In genomic region chr3:73863546-73864079, GRCh38 we compare ENCODE assay signal across 4 cellular contexts.
"Had no signal": no experiment of that assay in that cellular context is flagged by ENCODE, and none has a peak within 500 bp of the region (broad histone marks: within the 10 kb centered on the region; RNA-seq: fewer than 3 reads in every experiment).

No MANE protein-coding gene starts in this region.

- H3K4me3 ChIP-seq: GM23338 had no signal

- DNase-seq: H9, HCEC 1CT, IMR-90 had no signal

- ATAC-seq: GM23338 had no signal
